ENCODE assay signal across 23 cellular contexts in the genomic region with DNA sequence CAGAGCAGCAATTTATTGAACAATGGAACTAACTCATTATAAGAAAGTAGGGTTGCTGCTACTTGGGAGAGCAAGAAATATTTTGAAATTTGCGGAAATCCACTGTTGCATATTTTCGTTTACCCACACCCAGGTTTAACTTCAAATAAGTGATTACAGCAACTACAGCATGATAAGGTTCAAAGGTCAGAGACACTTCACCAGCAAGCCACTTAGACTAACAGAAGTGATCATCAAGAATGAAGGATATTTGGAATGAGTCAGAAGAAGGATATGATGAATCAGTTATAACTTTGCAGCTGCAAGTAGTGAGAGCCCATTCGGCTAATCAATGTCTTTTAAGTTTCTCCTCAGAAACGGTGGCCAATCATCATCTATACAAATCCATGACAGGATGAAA.
DNase-seq lines count a peak whose midpoint lies in the region; ATAC-seq and TF ChIP-seq lines count a peak whose summit lies in the region.
"Had no signal": no experiment of that assay in that cellular context is flagged by ENCODE, and none has a peak within 500 bp of the region (broad histone marks: within the 10 kb centered on the region; RNA-seq: fewer than 3 reads in every experiment).

No MANE protein-coding gene starts in this region.

- H3K27ac ChIP-seq in mesenchymal stem cell (ENCODE audit: low read length, poor library complexity, severe bottlenecking), result peak overlapping the region; percentile 97
- H3K27ac ChIP-seq: coronary artery, heart left ventricle, neural progenitor cell, right atrium auricular region had no signal

- H3K9ac ChIP-seq in mesenchymal stem cell (ENCODE audit: low read length), result no peak overlapping the region
- H3K9ac ChIP-seq: neural progenitor cell had no signal

- H2BK5ac ChIP-seq in mesenchymal stem cell (ENCODE audit: low read depth, low read length, poor library complexity, severe bottlenecking), result peak overlapping the region; percentile 97

- H3K4me1 ChIP-seq in mesenchymal stem cell (ENCODE audit: control insufficient read depth, insufficient read depth, low read depth, low read length), result no peaks in the 10 kb centered on the region
- H3K4me1 ChIP-seq: heart left ventricle, neural progenitor cell, right atrium auricular region had no signal

- WGBS in mesenchymal stem cell, result 15% methylated on average over 2 of the region's 4 CpGs

- no peaks in the 10 kb centered on the region for H3K27me3 ChIP-seq in mesenchymal stem cell (ENCODE audit: control insufficient read depth in 1 of 2, insufficient read depth in 1 of 2, low read length in 2 of 2)
- H3K27me3 ChIP-seq: heart left ventricle, neural progenitor cell, right atrium auricular region had no signal

- H3K4me2 ChIP-seq in mesenchymal stem cell (ENCODE audit: low read length, poor library complexity, severe bottlenecking), result no peak overlapping the region
- H3K4me2 ChIP-seq: neural progenitor cell had no signal

- H3K23ac ChIP-seq in mesenchymal stem cell (ENCODE audit: low read length in 2 of 2), result no peak overlapping the region

- H2BK15ac ChIP-seq in mesenchymal stem cell (ENCODE audit: low read depth, poor library complexity, severe bottlenecking), result no peak overlapping the region

- no peak for TF ChIP-seq CTCF in astrocyte of the spinal cord (IDR thresholded peaks at IDR 0.05; ENCODE audit: low read depth, low read length)

- in situ Hi-C loops in astrocyte of the spinal cord (cut with HindIII; ENCODE audit: low sequenced_read_pairs), result no loop called here

- no peaks in the 10 kb centered on the region for H3K79me1 ChIP-seq in mesenchymal stem cell (replicated peaks; ENCODE audit: low read length, poor library complexity, severe bottlenecking)

- no peak overlapping the region for H2BK12ac ChIP-seq in mesenchymal stem cell (ENCODE audit: low read length in 2 of 2)

- no peak overlapping the region for H4K91ac ChIP-seq in mesenchymal stem cell (ENCODE audit: low read length)

- no peak for ATAC-seq in GM19463 (IDR thresholded peaks at IDR 0.05; ENCODE audit: unreplicated experiment)
- ATAC-seq: activated CD8-positive, alpha-beta memory T cell treated with anti-CD3 and anti-CD28 coated beads, Interleukin-2, amount 10 ng/mL, durations not matched to agents 7 days and 5 days; heart left ventricle; K562 had no signal

- H3K14ac ChIP-seq in mesenchymal stem cell (ENCODE audit: low read length in 2 of 2), result no peak overlapping the region

- H3K36me3 ChIP-seq in mesenchymal stem cell (ENCODE audit: control insufficient read depth in 1 of 2, insufficient read depth in 2 of 2, low read depth in 1 of 2, low read length in 2 of 2), result no peaks in the 10 kb centered on the region
- H3K36me3 ChIP-seq: heart left ventricle, neural progenitor cell, right atrium auricular region had no signal

- H2AFZ ChIP-seq in mesenchymal stem cell (ENCODE audit: low read depth, low read length), result no peak overlapping the region
- H2AFZ ChIP-seq: neural progenitor cell had no signal

- no peak overlapping the region for H2BK120ac ChIP-seq in mesenchymal stem cell (ENCODE audit: low read depth, low read length)

- no peak overlapping the region for H3K4ac ChIP-seq in mesenchymal stem cell (ENCODE audit: low read depth in 1 of 2, low read length in 2 of 2)

- H3K4me3 ChIP-seq in astrocyte of the spinal cord (ENCODE audit: low read depth, low read length), result no peak overlapping the region
- peak overlapping the region in 1 of 2 experiments; percentile 43 for H3K4me3 ChIP-seq in mesenchymal stem cell (ENCODE audit: insufficient read depth in 1 of 2, low read depth in 1 of 2, low read length in 2 of 2)
- H3K4me3 ChIP-seq: coronary artery, heart left ventricle, K562, neural progenitor cell, right atrium auricular region had no signal

- no peak overlapping the region for H4K8ac ChIP-seq in mesenchymal stem cell (ENCODE audit: low read length)

- DNase-seq in Daoy (ENCODE audit: low read depth), result peak; percentile 8
- DNase-seq in M059J (ENCODE audit: low read depth), result peak; percentile 71
- peak; percentile 65 for DNase-seq in astrocyte of the spinal cord (ENCODE audit: low read depth, low spot score)
- peak; percentile 53 for DNase-seq in mesenchymal stem cell
- DNase-seq in central memory CD4-positive, alpha-beta T cell, result no peak
- DNase-seq in NCI-H774 (lab: John Stamatoyannopoulos, UW), result no peak
- no peak for DNase-seq in C1 segment of cervical spinal cord (lab: John Stamatoyannopoulos, UW)
- DNase-seq: activated CD4-positive, CD25-positive, alpha-beta regulatory T cell treated with anti-CD3 and anti-CD28 coated beads, Interleukin-2, amount 50 U/mL, for 72 hours; activated CD8-positive, alpha-beta memory T cell treated with anti-CD3 and anti-CD28 coated beads, Interleukin-2, amount 10 ng/mL, durations not matched to agents 7 days and 5 days; activated effector memory CD4-positive, alpha-beta T cell treated with anti-CD3 and anti-CD28 coated beads, Interleukin-2, amount 50 U/mL, for 16 hours; AML-193; heart left ventricle; islet precursor cell; midbrain; NCI-H1105; NCI-H2171; SHP77; stimulated activated CD4-positive, alpha-beta T cell treated with anti-CD3 and anti-CD28 coated beads, Interleukin-1b, Interleukin-23, amount 100 ng/mL, for 48 hours had no signal

- no peaks in the 10 kb centered on the region for H3K9me3 ChIP-seq in mesenchymal stem cell (ENCODE audit: control insufficient read depth, low read length)
- H3K9me3 ChIP-seq: heart left ventricle, right atrium auricular region had no signal

- no peak overlapping the region for H3K18ac ChIP-seq in mesenchymal stem cell (ENCODE audit: low read depth in 1 of 2, low read length in 2 of 2)

- peak overlapping the region; percentile 44 for H2AK5ac ChIP-seq in mesenchymal stem cell (ENCODE audit: low read length, severe bottlenecking)

Comparison
In these comparisons a context has a peak if more than half of its experiments do, and no peak if none do; other contexts are left out.
1. DNase-seq: peak in Daoy (single experiment), M059J (single experiment), astrocyte of the spinal cord (single experiment) and mesenchymal stem cell (single experiment); none in central memory CD4-positive, alpha-beta T cell (single experiment), NCI-H774 (single experiment) and C1 segment of cervical spinal cord (0 of 14).